8 cellular contexts compared by ENCODE assay signal in genomic region chr5:43556607-43556856, GRCh38. TPM values are rescaled to one million over a fixed set of nuclear protein-coding genes. Genes with fewer than 3 reads are reported as not detected.
DNase-seq lines count a peak whose midpoint lies in the region; ATAC-seq and TF ChIP-seq lines count a peak whose summit lies in the region.
"Not testable (repeated sequence)": the region's sequence is repeated elsewhere in the genome, so short reads cannot be mapped to it uniquely, and the experiment has no call there.

No MANE protein-coding gene starts in this region.

- peaks cover 50% of the 10 kb centered on the region for H3K4me1 ChIP-seq in CD4-positive, CD25-positive, alpha-beta regulatory T cell (ENCODE audit: control insufficient read depth, insufficient read depth, low read length, poor library complexity, severe bottlenecking)
- peaks cover 35% of the 10 kb centered on the region for H3K4me1 ChIP-seq in OCI-LY7 (ENCODE audit: insufficient read depth, low read length, poor library complexity, severe bottlenecking)
- peaks cover 10 to 17% of the 10 kb centered on the region in 2 donors for H3K4me1 ChIP-seq in mucosa of rectum (ENCODE audit: control insufficient read depth in 2 of 2, insufficient read depth in 2 of 2, low read length in 2 of 2)

- H2AFZ ChIP-seq in OCI-LY7 (ENCODE audit: low read length) = peak overlapping the region; percentile 100

- BruUV-seq in OCI-LY7 (replicated peaks; lab: Mats Ljungman, UMichigan) = not testable (repeated sequence)

- CTCF ChIA-PET in OCI-LY7 (lab: Charles Lee; ENCODE audit: unreplicated experiment) = not testable (repeated sequence)

- not testable (repeated sequence) for H3K27me3 Mint-ChIP-seq in CD4-positive, CD25-positive, alpha-beta regulatory T cell; stimulated activated naive B cell treated with anti-CD40 and anti-IgM and Interleukin-4, amounts not matched to agents 10 μg/mL and 1 μg/mL and 100 μg/mL, for 72 hours

- not testable (repeated sequence) for H3K9me2 ChIP-seq in OCI-LY7 (ENCODE audit: insufficient read depth, low read length)

- H3K4me3 ChIP-seq in CD4-positive, CD25-positive, alpha-beta regulatory T cell (ENCODE audit: low read depth, low read length) = not testable (repeated sequence)
- H3K4me3 ChIP-seq in OCI-LY7 (ENCODE audit: low read depth, low read length, poor library complexity, severe bottlenecking) (peak overlapping the region; percentile 75), foreskin fibroblast (ENCODE audit: low read depth in 1 of 2, low read length in 2 of 2) (peak overlapping the region; percentile 69 to 94), mucosa of rectum (ENCODE audit: low read length in 2 of 2) (peak overlapping the region; percentile 79 to 92)

- not testable (repeated sequence) for H3K36me3 Mint-ChIP-seq in CD4-positive, CD25-positive, alpha-beta regulatory T cell; stimulated activated naive B cell treated with anti-CD40 and anti-IgM and Interleukin-4, amounts not matched to agents 10 μg/mL and 1 μg/mL and 100 μg/mL, for 72 hours

- H3K4me3 Mint-ChIP-seq in CD4-positive, CD25-positive, alpha-beta regulatory T cell = peak overlapping the region in 3 of 4 donors; percentile 94 to 95 (median 94)
- H3K4me3 Mint-ChIP-seq in stimulated activated naive B cell treated with anti-CD40 and anti-IgM and Interleukin-4, amounts not matched to agents 10 μg/mL and 1 μg/mL and 100 μg/mL, for 72 hours = peak overlapping the region; percentile 87 to 88

- TF ChIP-seq CTCF in OCI-LY7 (conservative IDR thresholded peaks at IDR 0.05; ENCODE audit: low read length); foreskin fibroblast (IDR thresholded peaks at IDR 0.05; ENCODE audit: low read depth, low read length): not testable (repeated sequence)

- intact Hi-C loops in OCI-LY7 (cut with micrococcal nuclease; ENCODE audit: unreplicated experiment) = loop anchor here (1.0 to 5.0 kb wide), 4 partner anchors 41 to 435 kb away; partner anchors contain the start of genes C5orf34, HMGCS1 and NNT

- H4K20me1 ChIP-seq in OCI-LY7 (ENCODE audit: insufficient read depth, low read length) = peaks cover 21% of the 10 kb centered on the region; the same call in 1 of the 2 replicates

- DNase-seq in CD4-positive, CD25-positive, alpha-beta regulatory T cell; OCI-LY7 (ENCODE audit: low spot score); foreskin fibroblast; stimulated activated naive B cell treated with anti-CD40 and anti-IgM and Interleukin-4, amounts not matched to agents 10 μg/mL and 1 μg/mL and 100 μg/mL, for 72 hours: not testable (repeated sequence)

- not testable (repeated sequence) for H3K27ac Mint-ChIP-seq in CD4-positive, CD25-positive, alpha-beta regulatory T cell
- H3K27ac Mint-ChIP-seq in stimulated activated naive B cell treated with anti-CD40 and anti-IgM and Interleukin-4, amounts not matched to agents 10 μg/mL and 1 μg/mL and 100 μg/mL, for 72 hours = peak overlapping the region; percentile 96

- peaks cover 47% of the 10 kb centered on the region for H3K79me2 ChIP-seq in OCI-LY7 (ENCODE audit: insufficient read depth, low read depth, low read length)

- peaks cover 18% of the 10 kb centered on the region for H3K36me3 ChIP-seq in CD4-positive, CD25-positive, alpha-beta regulatory T cell (ENCODE audit: control insufficient read depth, insufficient read depth, low read length)
- peaks cover 39% of the 10 kb centered on the region for H3K36me3 ChIP-seq in OCI-LY7 (ENCODE audit: insufficient read depth, low read length)
- peaks cover 0 to 11% of the 10 kb centered on the region in 2 donors for H3K36me3 ChIP-seq in mucosa of rectum (ENCODE audit: control insufficient read depth in 2 of 2, insufficient read depth in 2 of 2, low read length in 2 of 2)

- not testable (repeated sequence) for H3K9me3 ChIP-seq in CD4-positive, CD25-positive, alpha-beta regulatory T cell (ENCODE audit: control insufficient read depth in 2 of 2, low read length in 2 of 2); OCI-LY7 (ENCODE audit: low read length); mucosa of rectum (ENCODE audit: control insufficient read depth in 2 of 2, low read length in 2 of 2)

- H3K27me3 ChIP-seq in CD4-positive, CD25-positive, alpha-beta regulatory T cell (ENCODE audit: control insufficient read depth, insufficient read depth, low read length); mucosa of rectum (ENCODE audit: control insufficient read depth in 2 of 2, insufficient read depth in 2 of 2, low read length in 2 of 2): not testable (repeated sequence)

- ATAC-seq in CD4-positive, CD25-positive, alpha-beta regulatory T cell (ENCODE audit: low read depth in 2 of 2) = not testable (repeated sequence)
- ATAC-seq in GM21381 (IDR thresholded peaks at IDR 0.05; ENCODE audit: unreplicated experiment) = peak; percentile 91
- peak; percentile 93 for ATAC-seq in HG03045 (IDR thresholded peaks at IDR 0.05; ENCODE audit: unreplicated experiment)
- peak; percentile 88 to 89 for ATAC-seq in stimulated activated naive B cell treated with anti-CD40 and anti-IgM and Interleukin-4, amounts not matched to agents 10 μg/mL and 1 μg/mL and 100 μg/mL, for 72 hours (replicated peaks)

- H3K27ac ChIP-seq in CD4-positive, CD25-positive, alpha-beta regulatory T cell (ENCODE audit: insufficient read depth, low read length, poor library complexity, severe bottlenecking) = peak overlapping the region; percentile 88
- H3K27ac ChIP-seq in OCI-LY7 (ENCODE audit: low read depth, low read length, poor library complexity, severe bottlenecking) (peak overlapping the region; percentile 77), angular gyrus (ENCODE audit: low read depth, low read length) (peak overlapping the region; percentile 40), mucosa of rectum (ENCODE audit: low read depth in 2 of 2, low read length in 2 of 2) (peak overlapping the region; percentile 91 to 94)

- POLR2A ChIA-PET in OCI-LY7 (lab: Charles Lee) = interaction anchor here (0.6 to 4.8 kb wide), 3 partner anchors 14 to 52 kb away, joined by 3 to 57 read pairs (median 11); partner anchors contain the start of gene NNT

- not testable (repeated sequence) for H3K9me3 Mint-ChIP-seq in CD4-positive, CD25-positive, alpha-beta regulatory T cell; stimulated activated naive B cell treated with anti-CD40 and anti-IgM and Interleukin-4, amounts not matched to agents 10 μg/mL and 1 μg/mL and 100 μg/mL, for 72 hours

- H3K4me2 ChIP-seq in OCI-LY7 (ENCODE audit: low read length) = peak overlapping the region; percentile 99

- H3K9ac ChIP-seq in mucosa of rectum (ENCODE audit: low read depth in 1 of 2, low read length in 2 of 2) = peak overlapping the region; percentile 82 to 87

- H3K4me1 Mint-ChIP-seq in CD4-positive, CD25-positive, alpha-beta regulatory T cell = peaks cover 7 to 20% (median 12%) of the 10 kb centered on the region in 4 donors
- H3K4me1 Mint-ChIP-seq in stimulated activated naive B cell treated with anti-CD40 and anti-IgM and Interleukin-4, amounts not matched to agents 10 μg/mL and 1 μg/mL and 100 μg/mL, for 72 hours = peaks cover 5 to 14% of the 10 kb centered on the region in 2 donors

RNA-seq across cellular contexts. Expression of gene PAIP1, which starts 0.3 kb away (rescaled TPM):
- 31.2 TPM for total RNA-seq in CD4-positive, CD25-positive, alpha-beta regulatory T cell
- polyA plus RNA-seq in CD4-positive, CD25-positive, alpha-beta regulatory T cell = 10 to 100 TPM; 42.8 to 49.6 (median 44.8) TPM
- 52.8 and 69.2 TPM in 2 replicates for total RNA-seq in OCI-LY7 (2014; rRNA removed; shearing (Covaris generic))
- 44.2 and 48.0 TPM in 2 replicates for total RNA-seq in OCI-LY7 (2022)

RNA-seq across cellular contexts. Expression of gene C5orf34, which starts 41.6 kb away (rescaled TPM):
- 0.81 TPM for total RNA-seq in CD4-positive, CD25-positive, alpha-beta regulatory T cell
- polyA plus RNA-seq in CD4-positive, CD25-positive, alpha-beta regulatory T cell = under 1 TPM in 3 of 4 donors, not detected in 1; 0.75 to 0.87 (median 0.84) TPM
- total RNA-seq in OCI-LY7 (2014; rRNA removed; shearing (Covaris generic)) = 25.5 and 33.9 TPM in 2 replicates
- 28.7 and 30.9 TPM in 2 replicates for total RNA-seq in OCI-LY7 (2022)

RNA-seq across cellular contexts. Expression of gene NNT, which starts 46.4 kb away (rescaled TPM):
- total RNA-seq in CD4-positive, CD25-positive, alpha-beta regulatory T cell = 55.3 TPM
- 10 to 100 TPM; 46.2 to 64.1 (median 48.4) TPM for polyA plus RNA-seq in CD4-positive, CD25-positive, alpha-beta regulatory T cell
- total RNA-seq in OCI-LY7 (2014; rRNA removed; shearing (Covaris generic)) = 33.6 and 42.2 TPM in 2 replicates
- total RNA-seq in OCI-LY7 (2022) = 98.3 and 120 TPM in 2 replicates

Comparison
In these comparisons a context has a peak if more than half of its experiments do, and no peak if none do; other contexts are left out.
1. H3K27ac ChIP-seq: peak in every context shown above with its lines; median percentile 92 in mucosa of rectum; 88 in CD4-positive, CD25-positive, alpha-beta regulatory T cell; 77 in OCI-LY7; 40 in angular gyrus.
2. RNA of gene C5orf34, which starts 41.6 kb away (total RNA-seq): 25.5 to 33.9 TPM in OCI-LY7; 0.81 TPM in CD4-positive, CD25-positive, alpha-beta regulatory T cell (single experiment); every median in the first group is over 10 times any median in the second.